In genomic region chr5:138466058-138466899, GRCh38 we compare ENCODE assay signal across 8 cellular contexts. TPM values are rescaled to one million over a fixed set of nuclear protein-coding genes. Genes with fewer than 3 reads are reported as not detected.
A peak's percentile ranks its signal among the peaks of the same experiment; 100 is the strongest.
DNase-seq lines count a peak whose midpoint lies in the region; ATAC-seq, FAIRE-seq and TF ChIP-seq lines count a peak whose summit lies in the region.

No MANE protein-coding gene starts in this region.

- H3K4me1 ChIP-seq in BLaER1 (peaks cover 37% of the 10 kb centered on the region), adrenal gland (replicated peaks in 1 of 2) (peaks cover 4 to 14% of the 10 kb centered on the region in 2 donors), stomach smooth muscle (ENCODE audit: control insufficient read depth, insufficient read depth, low read length) (peaks cover 38% of the 10 kb centered on the region)

- FAIRE-seq in HTR-8/SVneo (lab: Jason Lieb, UNC), result no peak

- peak; percentile 30 for ATAC-seq in left lobe of liver
- ATAC-seq in GM21528 (IDR thresholded peaks at IDR 0.05; ENCODE audit: low FRiP score, unreplicated experiment), result no peak

- peak overlapping the region; percentile 92 for H3K9ac ChIP-seq in BLaER1
- H3K9ac ChIP-seq in stomach smooth muscle (ENCODE audit: low read length in 2 of 2), result peak overlapping the region; percentile 67 to 82

- H3K4me3 ChIP-seq in BLaER1, result peak overlapping the region; percentile 80
- peak overlapping the region; percentile 75 for H3K4me3 ChIP-seq in LNCaP clone FGC (ENCODE audit: low read depth, low read length)
- H3K4me3 ChIP-seq in adrenal gland, result peak overlapping the region; percentile 44 to 87 (median 72)
- H3K4me3 ChIP-seq in stomach smooth muscle (ENCODE audit: low read length in 2 of 2), result peak overlapping the region; percentile 91 to 93

- WGBS in adrenal gland, 4 donors, result 13 to 68% (median 30%) methylated on average over 4 to 44 of the region's 44 CpGs

- no peak overlapping the region; the same call in 1 of the 2 replicates for H3K27ac ChIP-seq in BLaER1
- peak overlapping the region in 1 of 5 donors; percentile 98 for H3K27ac ChIP-seq in adrenal gland
- H3K27ac ChIP-seq in stomach smooth muscle (ENCODE audit: low read length), result no peak overlapping the region

- H3K36me3 ChIP-seq in BLaER1 (peaks cover 17% of the 10 kb centered on the region; the same call in 1 of the 2 replicates), adrenal gland (replicated peaks in 1 of 2) (no peaks in the 10 kb centered on the region), stomach smooth muscle (ENCODE audit: control insufficient read depth in 2 of 2, insufficient read depth in 2 of 2, low read length in 2 of 2) (peaks cover 0 to 14% of the 10 kb centered on the region in 2 donors)

- H3K27me3 ChIP-seq in BLaER1 (peaks cover 21% of the 10 kb centered on the region), adrenal gland (no peaks in the 10 kb centered on the region), stomach smooth muscle (ENCODE audit: control insufficient read depth in 1 of 2, insufficient read depth in 2 of 2, low read length in 2 of 2) (no peaks in the 10 kb centered on the region)

- H4K20me1 ChIP-seq in BLaER1, result peaks cover 37% of the 10 kb centered on the region

- peak overlapping the region; percentile 98 for H3K4me2 ChIP-seq in BLaER1

- intact Hi-C loops in adrenal gland (cut with DNase I), result no loop called here

- DNase-seq in LNCaP clone FGC (ENCODE audit: low read depth) (no peak), adrenal gland (peak in 6 of 7 donors; percentile 38 to 73 (median 46)), left lobe of liver (ENCODE audit: low spot score) (peak; percentile 88), HTR-8/SVneo (ENCODE audit: insufficient read length, low spot score) (no peak), activated gamma-delta T cell treated with Interleukin-2 at 50 U/mL for 16 hours (no peak)

- no peak for TF ChIP-seq CTCF in LNCaP clone FGC (IDR thresholded peaks at IDR 0.05; ENCODE audit: control insufficient read depth, extremely low read depth, insufficient read depth)
- no peak for TF ChIP-seq CTCF in adrenal gland (IDR thresholded peaks at IDR 0.05)

- no peak for TF ChIP-seq POLR2A in adrenal gland (IDR thresholded peaks at IDR 0.05)

- H3K9me3 ChIP-seq in BLaER1 (no peaks in the 10 kb centered on the region), adrenal gland (replicated peaks in 1 of 3) (no peaks in the 10 kb centered on the region), stomach smooth muscle (ENCODE audit: control insufficient read depth in 2 of 2, low read length in 2 of 2) (no peaks in the 10 kb centered on the region)

RNA-seq across cellular contexts. Expression of gene EGR1, which starts 1.0 kb away (rescaled TPM):
- total RNA-seq in adrenal gland (100 to 1,000 TPM in 1 of 8 donors, 10 to 100 TPM in 6, 1 to 10 TPM in 1; 8.5 to 221 (median 52.6) TPM), left lobe of liver (12.1 TPM)
- 10 to 100 TPM; 42.9 to 61.5 (median 59.8) TPM for polyA plus RNA-seq in adrenal gland

RNA-seq across cellular contexts. Expression of gene REEP2, which starts 27.4 kb away (rescaled TPM):
- total RNA-seq in adrenal gland (10 to 100 TPM in 1 of 8 donors, 1 to 10 TPM in 7; 2.4 to 14.3 (median 4.6) TPM), left lobe of liver (not detected)
- polyA plus RNA-seq in adrenal gland, result 10 to 100 TPM in 2 of 3 donors, 1 to 10 TPM in 1; 9.1 to 39.7 (median 11.8) TPM

Comparison
In these comparisons a context has a peak if more than half of its experiments do, and no peak if none do; other contexts are left out.
1. DNase-seq: peak in adrenal gland (6 of 7) and left lobe of liver (single experiment); none in LNCaP clone FGC (single experiment), HTR-8/SVneo (single experiment) and activated gamma-delta T cell treated with Interleukin-2 at 50 U/mL for 16 hours (single experiment).
2. Peak in every context shown above with its lines, with median percentiles within 50 percentile points of each other: H3K4me3 ChIP-seq.